In the genomic region with DNA sequence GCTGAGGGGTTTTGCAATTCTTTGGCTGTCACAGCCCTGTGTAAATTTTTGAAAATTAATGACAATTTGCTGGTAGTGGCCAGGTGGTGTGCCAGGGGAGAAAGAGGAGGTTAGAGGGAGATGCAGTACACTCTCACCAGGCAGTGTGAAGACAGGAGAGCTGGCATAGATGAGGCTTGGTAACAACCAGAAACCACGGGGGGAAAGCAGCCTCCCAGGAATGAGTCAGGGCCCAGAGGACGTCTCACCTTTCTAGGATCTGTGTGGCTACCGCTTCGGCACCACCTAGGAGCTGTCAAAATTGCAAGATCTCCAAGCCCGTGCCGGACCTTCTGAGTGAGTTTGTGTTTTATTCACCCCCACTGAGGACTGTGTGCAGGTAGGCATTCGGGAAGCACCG, we compare ENCODE assay signal across 28 cellular contexts.
A peak's percentile ranks its signal among the peaks of the same experiment; 100 is the strongest.
DNase-seq lines count a peak whose midpoint lies in the region; ATAC-seq and TF ChIP-seq lines count a peak whose summit lies in the region.
"Had no signal": no experiment of that assay in that cellular context is flagged by ENCODE, and none has a peak within 500 bp of the region (broad histone marks: within the 10 kb centered on the region; RNA-seq: fewer than 3 reads in every experiment).

No MANE protein-coding gene starts in this region.

- no peak overlapping the region for H3K27ac ChIP-seq in heart right ventricle
- H3K27ac ChIP-seq in stomach = no peak overlapping the region
- H3K27ac ChIP-seq: gastroesophageal sphincter, pancreas, thoracic aorta had no signal

- intact Hi-C loops in heart right ventricle (cut with DNase I) = no loop called here
- intact Hi-C loops in cardiac septum (cut with DNase I) = no loop called here
- intact Hi-C loops in stomach (cut with DNase I; ENCODE audit: low total_unique reads) = no loop called here

- no peak for TF ChIP-seq EP300 in stomach (IDR thresholded peaks at IDR 0.05)

- no peaks in the 10 kb centered on the region for H3K36me3 Mint-ChIP-seq in activated T-cell treated with anti-CD3 and anti-CD28 coated beads, Interleukin-2, amount 50 U/mL, for 4 hours (ENCODE audit: insufficient read depth)
- H3K36me3 Mint-ChIP-seq: activated CD4-positive, alpha-beta memory T cell treated with anti-CD3 and anti-CD28 coated beads for 36 hours; CD8-positive, alpha-beta memory T cell had no signal

- no peak for TF ChIP-seq POLR2A in stomach (IDR thresholded peaks at IDR 0.05)

- no peak overlapping the region for H3K4me3 Mint-ChIP-seq in activated T-cell treated with anti-CD3 and anti-CD28 coated beads, Interleukin-2, amount 50 U/mL, for 4 hours
- H3K4me3 Mint-ChIP-seq: activated CD4-positive, alpha-beta memory T cell treated with anti-CD3 and anti-CD28 coated beads for 36 hours; CD8-positive, alpha-beta memory T cell; nephron; stimulated activated naive CD8-positive, alpha-beta T cell treated with anti-CD3 and anti-CD28 coated beads, Interleukin-15, Interleukin-2, amounts not matched to agents 100 ng/mL and 50 ng/mL, for 24 hours had no signal

- H3K27me3 ChIP-seq in heart right ventricle = no peaks in the 10 kb centered on the region
- H3K27me3 ChIP-seq in MG63 = no peaks in the 10 kb centered on the region
- no peaks in the 10 kb centered on the region for H3K27me3 ChIP-seq in stomach
- H3K27me3 ChIP-seq: BE2C, gastroesophageal sphincter, pancreas had no signal

- TF ChIP-seq CTCF in heart right ventricle (IDR thresholded peaks at IDR 0.05) (peak in 3 of 9 donors; percentile 7 to 15 (median 12)), stomach (IDR thresholded peaks at IDR 0.05) (no peak)

- DNase-seq in heart right ventricle (no peak), cardiac septum (ENCODE audit: low spot score) (no peak), MG63 (peak; percentile 27), astrocyte of the hippocampus (ENCODE audit: low read depth, low spot score) (peak; percentile 27), stomach (no peak), GM19240 (ENCODE audit: insufficient read length, low spot score) (no peak)
- DNase-seq in activated T-cell treated with anti-CD3 and anti-CD28 coated beads, Interleukin-2, amount 50 U/mL, for 4 hours = no peak
- DNase-seq: activated CD4-positive, alpha-beta memory T cell treated with anti-CD3 and anti-CD28 coated beads for 36 hours; activated CD4-positive, CD25-positive, alpha-beta regulatory T cell treated with anti-CD3 and anti-CD28 coated beads, Interleukin-2, amount 50 U/mL, for 72 hours; activated naive CD4-positive, alpha-beta T cell treated with Interleukin-2 at 50 U/mL for 16 hours; BE2C; CD8-positive, alpha-beta memory T cell; HCEC 1CT; hippocampal formation; Kasumi-1; mucosa of descending colon; MV-4-11; NCI-H526; NK-92 treated with Interleukin-12 subunit alpha and Interleukin-12 subunit beta, amount 100 ng/mL, for 24 hours; pancreas; PC-3; retina; SHP77; stimulated activated CD4-positive, alpha-beta T cell treated with anti-CD3 and anti-CD28 coated beads, Interleukin-2, amount 100 ng/mL, for 24 hours had no signal

- H3K4me1 ChIP-seq in heart right ventricle (no peaks in the 10 kb centered on the region), stomach (no peaks in the 10 kb centered on the region)
- H3K4me1 ChIP-seq: BE2C, gastroesophageal sphincter, pancreas had no signal

- H3K36me3 ChIP-seq in heart right ventricle = no peaks in the 10 kb centered on the region
- H3K36me3 ChIP-seq in MG63 = no peaks in the 10 kb centered on the region
- no peaks in the 10 kb centered on the region for H3K36me3 ChIP-seq in stomach
- H3K36me3 ChIP-seq: BE2C, gastroesophageal sphincter, pancreas, thoracic aorta had no signal

- H3K27me3 Mint-ChIP-seq in activated T-cell treated with anti-CD3 and anti-CD28 coated beads, Interleukin-2, amount 50 U/mL, for 4 hours (ENCODE audit: low read depth) = no peaks in the 10 kb centered on the region
- H3K27me3 Mint-ChIP-seq: activated CD4-positive, alpha-beta memory T cell treated with anti-CD3 and anti-CD28 coated beads for 36 hours; CD8-positive, alpha-beta memory T cell; stimulated activated naive CD8-positive, alpha-beta T cell treated with anti-CD3 and anti-CD28 coated beads, Interleukin-15, Interleukin-2, amounts not matched to agents 100 ng/mL and 50 ng/mL, for 24 hours had no signal

- H3K9me3 Mint-ChIP-seq in activated T-cell treated with anti-CD3 and anti-CD28 coated beads, Interleukin-2, amount 50 U/mL, for 4 hours = no peaks in the 10 kb centered on the region
- H3K9me3 Mint-ChIP-seq: activated CD4-positive, alpha-beta memory T cell treated with anti-CD3 and anti-CD28 coated beads for 36 hours; nephron; stimulated activated naive CD8-positive, alpha-beta T cell treated with anti-CD3 and anti-CD28 coated beads, Interleukin-15, Interleukin-2, amounts not matched to agents 100 ng/mL and 50 ng/mL, for 24 hours had no signal

- no peak overlapping the region for H3K4me3 ChIP-seq in heart right ventricle
- H3K4me3 ChIP-seq in MG63 = no peak overlapping the region
- H3K4me3 ChIP-seq in stomach = no peak overlapping the region
- H3K4me3 ChIP-seq: gastroesophageal sphincter, mucosa of descending colon, pancreas, thoracic aorta had no signal

- WGBS in heart right ventricle, 2 donors = 62 to 66% methylated on average over 8 of the region's 8 CpGs
- WGBS in stomach, 5 donors = 66 to 80% (median 71%) methylated on average over 8 of the region's 8 CpGs

- ATAC-seq in heart right ventricle = peak in 6 of 8 donors; percentile 38 to 74 (median 68)
- no peak for ATAC-seq in activated T-cell treated with anti-CD3 and anti-CD28 coated beads, Interleukin-2, amount 50 U/mL, for 4 hours
- ATAC-seq: gastroesophageal sphincter, mucosa of descending colon, pancreas, PC-3 had no signal

- H3K9me3 ChIP-seq in heart right ventricle (no peaks in the 10 kb centered on the region), MG63 (no peaks in the 10 kb centered on the region), stomach (peaks cover 0 to 3% (median 0%) of the 10 kb centered on the region in 4 donors)
- H3K9me3 ChIP-seq: BE2C, gastroesophageal sphincter, mucosa of descending colon, pancreas, thoracic aorta had no signal

- no peaks in the 10 kb centered on the region for H3K4me1 Mint-ChIP-seq in activated T-cell treated with anti-CD3 and anti-CD28 coated beads, Interleukin-2, amount 50 U/mL, for 4 hours (ENCODE audit: low read depth)
- H3K4me1 Mint-ChIP-seq: CD8-positive, alpha-beta memory T cell; nephron had no signal

Comparison
In these comparisons a context has a peak if more than half of its experiments do, and no peak if none do; other contexts are left out.
1. ATAC-seq: peak in heart right ventricle (6 of 8); none in activated T-cell treated with anti-CD3 and anti-CD28 coated beads, Interleukin-2, amount 50 U/mL, for 4 hours (0 of 2).
2. DNase-seq: peak in MG63 (single experiment) and astrocyte of the hippocampus (single experiment); none in heart right ventricle (0 of 2), cardiac septum (single experiment), stomach (single experiment), GM19240 (single experiment) and activated T-cell treated with anti-CD3 and anti-CD28 coated beads, Interleukin-2, amount 50 U/mL, for 4 hours (single experiment).